In the genomic region with DNA sequence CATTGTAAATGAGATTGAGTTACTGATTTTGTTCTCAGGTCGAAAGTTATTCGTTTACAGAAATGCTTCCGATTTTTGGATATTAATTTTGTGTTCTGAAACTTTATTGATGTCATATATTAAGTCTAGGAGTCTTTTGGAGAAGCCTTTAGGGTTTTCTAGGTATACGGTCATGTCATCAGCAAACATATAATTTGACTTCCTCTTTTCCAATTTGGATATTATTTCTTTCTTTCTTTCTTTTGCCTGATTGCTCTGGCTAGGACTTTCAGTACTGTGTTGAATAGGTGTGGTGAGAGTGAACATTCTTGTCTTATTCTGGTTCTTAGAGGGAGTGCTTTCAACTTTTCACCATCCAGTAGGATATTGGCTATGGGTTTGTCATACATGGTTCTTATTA, we compare ENCODE assay signal across 1 cellular context.
TF ChIP-seq lines count a peak whose summit lies in the region.

No MANE protein-coding gene starts in this region.

TF ChIP-seq in K562, 482 proteins besides CTCF, POLR2A, EP300 and RAD21:
- TF ChIP-seq, protein P1, sequence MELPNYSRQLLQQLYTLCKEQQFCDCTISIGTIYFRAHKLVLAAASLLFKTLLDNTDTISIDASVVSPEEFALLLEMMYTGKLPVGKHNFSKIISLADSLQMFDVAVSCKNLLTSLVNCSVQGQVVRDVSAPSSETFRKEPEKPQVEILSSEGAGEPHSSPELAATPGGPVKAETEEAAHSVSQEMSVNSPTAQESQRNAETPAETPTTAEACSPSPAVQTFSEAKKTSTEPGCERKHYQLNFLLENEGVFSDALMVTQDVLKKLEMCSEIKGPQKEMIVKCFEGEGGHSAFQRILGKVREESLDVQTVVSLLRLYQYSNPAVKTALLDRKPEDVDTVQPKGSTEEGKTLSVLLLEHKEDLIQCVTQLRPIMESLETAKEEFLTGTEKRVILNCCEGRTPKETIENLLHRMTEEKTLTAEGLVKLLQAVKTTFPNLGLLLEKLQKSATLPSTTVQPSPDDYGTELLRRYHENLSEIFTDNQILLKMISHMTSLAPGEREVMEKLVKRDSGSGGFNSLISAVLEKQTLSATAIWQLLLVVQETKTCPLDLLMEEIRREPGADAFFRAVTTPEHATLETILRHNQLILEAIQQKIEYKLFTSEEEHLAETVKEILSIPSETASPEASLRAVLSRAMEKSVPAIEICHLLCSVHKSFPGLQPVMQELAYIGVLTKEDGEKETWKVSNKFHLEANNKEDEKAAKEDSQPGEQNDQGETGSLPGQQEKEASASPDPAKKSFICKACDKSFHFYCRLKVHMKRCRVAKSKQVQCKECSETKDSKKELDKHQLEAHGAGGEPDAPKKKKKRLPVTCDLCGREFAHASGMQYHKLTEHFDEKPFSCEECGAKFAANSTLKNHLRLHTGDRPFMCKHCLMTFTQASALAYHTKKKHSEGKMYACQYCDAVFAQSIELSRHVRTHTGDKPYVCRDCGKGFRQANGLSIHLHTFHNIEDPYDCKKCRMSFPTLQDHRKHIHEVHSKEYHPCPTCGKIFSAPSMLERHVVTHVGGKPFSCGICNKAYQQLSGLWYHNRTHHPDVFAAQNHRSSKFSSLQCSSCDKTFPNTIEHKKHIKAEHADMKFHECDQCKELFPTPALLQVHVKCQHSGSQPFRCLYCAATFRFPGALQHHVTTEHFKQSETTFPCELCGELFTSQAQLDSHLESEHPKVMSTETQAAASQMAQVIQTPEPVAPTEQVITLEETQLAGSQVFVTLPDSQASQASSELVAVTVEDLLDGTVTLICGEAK (IDR thresholded peaks at IDR 0.05): peak; percentile 21; the same call in 1 of the 2 replicates
- TF ChIP-seq, protein P1 (CRISPR knock-in tag; IDR thresholded peaks at IDR 0.05): no peak
- no peak for TF ChIP-seq ZZZ3 (IDR thresholded peaks at IDR 0.05)
- peak; percentile 68 for TF ChIP-seq SPI1 (IDR thresholded peaks at IDR 0.05; ENCODE audit: borderline replicate concordance, low read depth, low read length)
